In genomic region chr9:131095666-131096489, GRCh38 we compare ENCODE assay signal across 8 cellular contexts. TPM values are rescaled to one million over a fixed set of nuclear protein-coding genes. Genes with fewer than 3 reads are reported as not detected.
A peak's percentile ranks its signal among the peaks of the same experiment; 100 is the strongest.
DNase-seq lines count a peak whose midpoint lies in the region; ATAC-seq and TF ChIP-seq lines count a peak whose summit lies in the region.

No MANE protein-coding gene starts in this region.

- intact Hi-C loops in lower lobe of right lung (cut with DNase I) = no loop called here

- H3K27me3 Mint-ChIP-seq in T-helper 1 cell treated with Interleukin-12 subunit alpha and Interleukin-12 subunit beta and Interleukin-4 antibody, amounts not matched to agents 30 μg/mL and 1 μg/mL, for 36 hours (ENCODE audit: low read depth) = peaks cover 39% of the 10 kb centered on the region
- H3K27me3 Mint-ChIP-seq in chondrocyte (ENCODE audit: low read depth) = peaks cover 6% of the 10 kb centered on the region

- H3K9me3 ChIP-seq in lower lobe of right lung (no peaks in the 10 kb centered on the region), stomach smooth muscle (ENCODE audit: control insufficient read depth in 2 of 2, low read length in 2 of 2) (no peaks in the 10 kb centered on the region)

- no peak overlapping the region for H3K27ac Mint-ChIP-seq in T-helper 1 cell treated with Interleukin-12 subunit alpha and Interleukin-12 subunit beta and Interleukin-4 antibody, amounts not matched to agents 30 μg/mL and 1 μg/mL, for 36 hours
- H3K27ac Mint-ChIP-seq in chondrocyte (ENCODE audit: unreplicated experiment) = no peak overlapping the region

- no peaks in the 10 kb centered on the region for H3K36me3 ChIP-seq in lower lobe of right lung
- no peaks in the 10 kb centered on the region for H3K36me3 ChIP-seq in stomach smooth muscle (ENCODE audit: control insufficient read depth in 2 of 2, insufficient read depth in 2 of 2, low read length in 2 of 2)

- ATAC-seq in lower lobe of right lung = peak in 1 of 2 donors; percentile 21
- ATAC-seq in GM18519 (IDR thresholded peaks at IDR 0.05; ENCODE audit: low FRiP score, unreplicated experiment) = no peak

- DNase-seq in T-helper 1 cell (no peak), RKO (ENCODE audit: low spot score) (peak; percentile 74), chondrocyte (ENCODE audit: low spot score) (no peak), lower lobe of right lung (no peak), NOMO-1 treated with DMSO at 0.1 percent for 48 hours (lab: John Stamatoyannopoulos, UW; ENCODE audit: unreplicated experiment) (no peak)

- H3K27me3 ChIP-seq in lower lobe of right lung (ENCODE audit: low read depth) (peaks cover 49% of the 10 kb centered on the region), stomach smooth muscle (ENCODE audit: control insufficient read depth in 1 of 2, insufficient read depth in 2 of 2, low read length in 2 of 2) (peaks cover 30 to 42% of the 10 kb centered on the region in 2 donors)

- H3K4me1 ChIP-seq in lower lobe of right lung (peaks cover 6% of the 10 kb centered on the region), stomach smooth muscle (ENCODE audit: control insufficient read depth, insufficient read depth, low read length) (peaks cover 12% of the 10 kb centered on the region)

- H3K9me3 Mint-ChIP-seq in T-helper 1 cell treated with Interleukin-12 subunit alpha and Interleukin-12 subunit beta and Interleukin-4 antibody, amounts not matched to agents 30 μg/mL and 1 μg/mL, for 36 hours = no peaks in the 10 kb centered on the region
- H3K9me3 Mint-ChIP-seq in chondrocyte (ENCODE audit: low read depth) = no peaks in the 10 kb centered on the region

- TF ChIP-seq CTCF in chondrocyte (IDR thresholded peaks at IDR 0.05) (peak; percentile 46), lower lobe of right lung (IDR thresholded peaks at IDR 0.05) (peak; percentile 20)

- H3K4me1 Mint-ChIP-seq in T-helper 1 cell treated with Interleukin-12 subunit alpha and Interleukin-12 subunit beta and Interleukin-4 antibody, amounts not matched to agents 30 μg/mL and 1 μg/mL, for 36 hours (ENCODE audit: low read depth) = peaks cover 4% of the 10 kb centered on the region
- peaks cover 42% of the 10 kb centered on the region for H3K4me1 Mint-ChIP-seq in chondrocyte (ENCODE audit: low read depth)

- H3K9ac ChIP-seq in stomach smooth muscle (ENCODE audit: low read length in 2 of 2) = no peak overlapping the region

- H3K4me3 ChIP-seq in lower lobe of right lung = peak overlapping the region; percentile 58
- peak overlapping the region; percentile 35 to 55 for H3K4me3 ChIP-seq in stomach smooth muscle (ENCODE audit: low read length in 2 of 2)

- H3K4me3 Mint-ChIP-seq in T-helper 1 cell treated with Interleukin-12 subunit alpha and Interleukin-12 subunit beta and Interleukin-4 antibody, amounts not matched to agents 30 μg/mL and 1 μg/mL, for 36 hours = peak overlapping the region; percentile 59
- H3K4me3 Mint-ChIP-seq in chondrocyte (ENCODE audit: unreplicated experiment) = peak overlapping the region; percentile 69

- H3K36me3 Mint-ChIP-seq in T-helper 1 cell treated with Interleukin-12 subunit alpha and Interleukin-12 subunit beta and Interleukin-4 antibody, amounts not matched to agents 30 μg/mL and 1 μg/mL, for 36 hours (ENCODE audit: low read depth) = no peaks in the 10 kb centered on the region
- no peaks in the 10 kb centered on the region for H3K36me3 Mint-ChIP-seq in chondrocyte (ENCODE audit: low read depth)

- no peak overlapping the region for H3K27ac ChIP-seq in lower lobe of right lung
- H3K27ac ChIP-seq in stomach smooth muscle (ENCODE audit: low read length) = no peak overlapping the region

RNA-seq across cellular contexts. Expression of gene AIF1L, which starts 0.5 kb away (rescaled TPM):
- total RNA-seq in chondrocyte = 4.1 to 33.1 TPM (median 30.1 TPM) in 3 replicates
- total RNA-seq in lower lobe of right lung = 16.0 TPM

RNA-seq across cellular contexts. Expression of gene NUP214, which starts 29.5 kb away (rescaled TPM):
- total RNA-seq in chondrocyte = 32.6 to 48.3 TPM (median 36.0 TPM) in 3 replicates
- total RNA-seq in lower lobe of right lung = 61.4 TPM
